20 cellular contexts compared by ENCODE assay signal in genomic region chr5:53368516-53368915, GRCh38.
DNase-seq lines count a peak whose midpoint lies in the region; ATAC-seq and TF ChIP-seq lines count a peak whose summit lies in the region.
"Had no signal": no experiment of that assay in that cellular context is flagged by ENCODE, and none has a peak within 500 bp of the region (broad histone marks: within the 10 kb centered on the region; RNA-seq: fewer than 3 reads in every experiment).

No MANE protein-coding gene starts in this region.

- TF ChIP-seq CTCF in LNCaP clone FGC (IDR thresholded peaks at IDR 0.05; ENCODE audit: control insufficient read depth, extremely low read depth, insufficient read depth): no peak
- no peak for TF ChIP-seq CTCF in astrocyte of the spinal cord (IDR thresholded peaks at IDR 0.05; ENCODE audit: low read depth, low read length)
- no peak for TF ChIP-seq CTCF in foreskin fibroblast (IDR thresholded peaks at IDR 0.05; ENCODE audit: low read depth, low read length)

- DNase-seq in DMS53 treated with DMSO at 0.1 percent for 48 hours (lab: John Stamatoyannopoulos, UW; ENCODE audit: unreplicated experiment) (peak; percentile 11), LNCaP clone FGC (ENCODE audit: low read depth) (peak; percentile 75), astrocyte of the spinal cord (ENCODE audit: low read depth, low spot score) (peak; percentile 56), foreskin fibroblast (peak; percentile 67 to 86)
- DNase-seq in stimulated activated CD4-positive, alpha-beta T cell treated with anti-CD3 and anti-CD28 coated beads, Interleukin-4, amount 100 ng/mL, for 4 hours: no peak
- DNase-seq: activated B cell treated with CpG ODN at 0.5 μM for 24 hours; activated CD4-positive, alpha-beta T cell treated with anti-CD3 and anti-CD28 coated beads, Interleukin-2, amount 50 U/mL, for 48 hours; activated gamma-delta T cell; activated naive CD8-positive, alpha-beta T cell treated with anti-CD3 and anti-CD28 coated beads, Interleukin-2, amount 50 U/mL, for 24 hours; Karpas-422; kidney glomerular epithelial cell; NCI-H1092 treated with DMSO at 0.1 percent for 48 hours; NCI-H1930; NCI-H345; psoas muscle; small intestine; stimulated activated naive CD4-positive, alpha-beta T cell had no signal

- in situ Hi-C loops in astrocyte of the spinal cord (cut with HindIII; ENCODE audit: low sequenced_read_pairs): no loop called here

- ATAC-seq in HG02759 (IDR thresholded peaks at IDR 0.05; ENCODE audit: unreplicated experiment) (no peak), HG02884 (IDR thresholded peaks at IDR 0.05; ENCODE audit: unreplicated experiment) (no peak), GM19397 (IDR thresholded peaks at IDR 0.05; ENCODE audit: unreplicated experiment) (no peak)
- ATAC-seq: activated naive CD8-positive, alpha-beta T cell treated with anti-CD3 and anti-CD28 coated beads, Interleukin-2, amount 50 U/mL, for 24 hours; psoas muscle had no signal

- H3K4me3 ChIP-seq in LNCaP clone FGC (ENCODE audit: low read depth, low read length) (no peak overlapping the region), astrocyte of the spinal cord (ENCODE audit: low read depth, low read length) (no peak overlapping the region), foreskin fibroblast (ENCODE audit: low read depth in 1 of 2, low read length in 2 of 2) (no peak overlapping the region)
- H3K4me3 ChIP-seq: psoas muscle had no signal

Comparison
In these comparisons a context has a peak if more than half of its experiments do, and no peak if none do; other contexts are left out.
1. DNase-seq: peak in DMS53 treated with DMSO at 0.1 percent for 48 hours (single experiment), LNCaP clone FGC (single experiment), astrocyte of the spinal cord (single experiment) and foreskin fibroblast (2 of 2); none in stimulated activated CD4-positive, alpha-beta T cell treated with anti-CD3 and anti-CD28 coated beads, Interleukin-4, amount 100 ng/mL, for 4 hours (0 of 2).